1 cellular context compared by ENCODE assay signal in the genomic region with DNA sequence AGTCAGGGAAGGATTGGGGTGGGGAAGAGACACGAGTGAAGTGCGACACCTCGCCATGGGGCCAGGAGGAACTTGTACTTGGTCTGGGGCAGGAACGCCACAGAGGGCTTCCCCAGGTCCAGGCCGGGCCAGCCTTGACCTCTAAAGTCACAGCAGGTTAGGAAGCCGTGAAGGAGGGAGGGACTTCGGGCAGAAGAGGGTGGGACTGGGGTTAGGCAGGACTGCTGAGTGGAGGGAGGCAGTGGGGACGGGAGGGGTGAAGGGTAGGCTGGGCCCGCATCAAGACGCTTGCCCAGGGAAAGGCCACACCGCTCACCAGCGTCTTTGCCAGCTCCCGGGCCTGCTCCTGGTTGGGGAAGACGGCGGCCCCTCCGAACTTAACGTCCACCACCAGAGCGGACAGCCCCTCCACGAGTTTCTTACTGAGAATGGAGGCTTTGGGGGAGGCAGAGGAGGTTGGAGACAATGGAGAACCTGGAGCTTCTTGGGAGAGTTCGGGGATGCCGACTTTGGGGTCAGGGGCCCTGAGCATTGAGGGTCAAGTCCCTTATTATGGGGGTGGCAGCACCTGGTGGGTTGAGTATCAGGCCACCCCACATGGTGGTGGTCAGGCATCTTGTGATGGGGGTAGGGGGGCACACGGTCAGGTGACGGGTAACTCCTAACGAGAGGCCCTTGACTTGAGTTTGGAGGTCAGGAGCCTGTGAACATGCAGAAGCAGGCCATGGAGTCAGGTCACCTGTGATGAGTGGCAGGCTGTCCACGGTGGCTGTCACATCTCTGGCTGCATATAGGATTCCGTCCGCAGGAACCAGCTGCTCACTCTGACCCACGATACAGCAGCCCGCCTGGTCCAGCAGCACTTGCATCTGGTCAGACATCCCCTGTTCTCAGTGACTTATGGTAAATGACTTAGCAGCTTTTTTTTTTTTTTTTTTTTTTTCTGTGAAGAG.
A peak's percentile ranks its signal among the peaks of the same experiment; 100 is the strongest.
TF ChIP-seq lines count a peak whose summit lies in the region.

No MANE protein-coding gene starts in this region.

TF ChIP-seq in IMR-90, 13 proteins besides CTCF, POLR2A, EP300 and RAD21:
- 0 out of 2 replicates have a peak, but pooled peaks have one; percentile 4 for TF ChIP-seq NFE2L2 (IDR thresholded peaks at IDR 0.05; ENCODE audit: low read depth, low read length)
- no peak for TF ChIP-seq RFX5 (IDR thresholded peaks at IDR 0.05; ENCODE audit: low read depth, low read length)
- TF ChIP-seq CHD1 (IDR thresholded peaks at IDR 0.05; ENCODE audit: low read depth, low read length) = no peak
- TF ChIP-seq SMC3 (IDR thresholded peaks at IDR 0.05; ENCODE audit: low read depth, low read length) = no peak
- TF ChIP-seq, protein P1, sequence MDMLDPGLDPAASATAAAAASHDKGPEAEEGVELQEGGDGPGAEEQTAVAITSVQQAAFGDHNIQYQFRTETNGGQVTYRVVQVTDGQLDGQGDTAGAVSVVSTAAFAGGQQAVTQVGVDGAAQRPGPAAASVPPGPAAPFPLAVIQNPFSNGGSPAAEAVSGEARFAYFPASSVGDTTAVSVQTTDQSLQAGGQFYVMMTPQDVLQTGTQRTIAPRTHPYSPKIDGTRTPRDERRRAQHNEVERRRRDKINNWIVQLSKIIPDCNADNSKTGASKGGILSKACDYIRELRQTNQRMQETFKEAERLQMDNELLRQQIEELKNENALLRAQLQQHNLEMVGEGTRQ (IDR thresholded peaks at IDR 0.05; ENCODE audit: low read depth, low read length) = no peak
